Comparison of ENCODE assay signal across 20 cellular contexts in the genomic region with DNA sequence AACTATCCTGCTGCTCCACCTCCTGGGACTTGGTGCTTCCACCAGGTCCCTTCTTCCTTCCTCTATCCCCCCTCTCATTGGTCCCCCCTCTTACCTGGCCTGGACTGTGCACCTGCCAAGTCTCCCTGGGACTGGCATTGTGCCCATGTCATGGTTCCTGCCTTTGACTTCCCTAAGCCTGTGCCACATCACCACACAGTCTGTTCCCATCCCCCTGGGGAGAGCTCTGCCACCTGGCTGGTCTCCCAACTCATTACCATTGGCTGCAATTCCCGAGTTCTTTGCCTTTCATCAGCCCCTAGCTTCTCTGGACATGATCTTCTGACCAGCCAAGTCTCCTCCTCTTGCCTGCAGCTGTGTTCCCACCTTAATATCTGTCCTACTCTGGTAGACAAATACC.
DNase-seq lines count a peak whose midpoint lies in the region; ATAC-seq and TF ChIP-seq lines count a peak whose summit lies in the region.
"Had no signal": no experiment of that assay in that cellular context is flagged by ENCODE, and none has a peak within 500 bp of the region (broad histone marks: within the 10 kb centered on the region; RNA-seq: fewer than 3 reads in every experiment).

No MANE protein-coding gene starts in this region.

- H2AK5ac ChIP-seq in neuronal stem cell (ENCODE audit: low read depth, low read length), result peak overlapping the region; percentile 65

- H2BK120ac ChIP-seq in neuronal stem cell (ENCODE audit: low read depth, low read length), result no peak overlapping the region

- BruUV-seq in PC-3 (replicated peaks; lab: Mats Ljungman, UMichigan), result no TSS peak

- H3K27ac Mint-ChIP-seq in endodermal cell, result peak overlapping the region; percentile 5
- H3K27ac Mint-ChIP-seq: activated CD8-positive, alpha-beta T cell treated with anti-CD3 and anti-CD28 coated beads for 36 hours; activated naive CD8-positive, alpha-beta T cell treated with anti-CD3 and anti-CD28 coated beads, Interleukin-2, amount 50 U/mL, for 24 hours; B cell; GM23338 had no signal

- no peak for TF ChIP-seq CTCF in endodermal cell (conservative IDR thresholded peaks at IDR 0.05)
- no peak for TF ChIP-seq CTCF in GM13976 (IDR thresholded peaks at IDR 0.05; ENCODE audit: borderline replicate concordance, control extremely low read depth, extremely low read depth, insufficient read depth, missing control alignments)
- TF ChIP-seq CTCF in PC-3 (conservative IDR thresholded peaks at IDR 0.05; ENCODE audit: low read depth, low read length), result no peak

- no peaks in the 10 kb centered on the region for H4K20me1 ChIP-seq in PC-3 (ENCODE audit: low read length)

- H3K4ac ChIP-seq in neuronal stem cell (ENCODE audit: low read length), result no peak overlapping the region

- no peaks in the 10 kb centered on the region for H3K9me2 ChIP-seq in PC-3 (replicated peaks; ENCODE audit: low read length)

- H3K79me1 ChIP-seq in neuronal stem cell (ENCODE audit: low read depth, low read length), result no peaks in the 10 kb centered on the region

- H3F3A ChIP-seq in PC-3 (ENCODE audit: low read length, unreplicated experiment), result no peaks in the 10 kb centered on the region

- H2AFZ ChIP-seq in neuronal stem cell (ENCODE audit: low read length), result no peak overlapping the region
- H2AFZ ChIP-seq in PC-3 (ENCODE audit: low read length), result no peak overlapping the region

- H3K4me3 Mint-ChIP-seq in endodermal cell, result no peak overlapping the region
- H3K4me3 Mint-ChIP-seq: activated CD8-positive, alpha-beta T cell treated with anti-CD3 and anti-CD28 coated beads for 36 hours; activated naive CD8-positive, alpha-beta T cell treated with anti-CD3 and anti-CD28 coated beads, Interleukin-2, amount 50 U/mL, for 24 hours; B cell; central memory CD8-positive, alpha-beta T cell; GM23338; nephron progenitor cell had no signal

- no peak overlapping the region for H3K23ac ChIP-seq in neuronal stem cell (ENCODE audit: low read depth, low read length, poor library complexity)

- no peak overlapping the region for H3K9ac ChIP-seq in endodermal cell (ENCODE audit: extremely low read depth, low read length, poor library complexity, severe bottlenecking)
- no peak overlapping the region for H3K9ac ChIP-seq in neuronal stem cell (ENCODE audit: low read depth, low read length, poor library complexity)
- H3K9ac ChIP-seq in PC-3 (ENCODE audit: low read length), result no peak overlapping the region

- no peak overlapping the region for H2BK12ac ChIP-seq in neuronal stem cell (ENCODE audit: low read length)

- no peak overlapping the region for H2BK5ac ChIP-seq in neuronal stem cell (ENCODE audit: low read length)

- H3K27me3 ChIP-seq in endodermal cell (ENCODE audit: control insufficient read depth, insufficient read depth, low read length, poor library complexity, severe bottlenecking) (no peaks in the 10 kb centered on the region), neuronal stem cell (ENCODE audit: control insufficient read depth in 3 of 3, insufficient read depth in 3 of 3, low read depth in 1 of 3, low read length in 3 of 3) (no peaks in the 10 kb centered on the region), PC-3 (ENCODE audit: low read length) (no peaks in the 10 kb centered on the region)

- no peaks in the 10 kb centered on the region for H3K27me3 Mint-ChIP-seq in endodermal cell (ENCODE audit: insufficient read depth)

- H3K36me3 Mint-ChIP-seq in endodermal cell (ENCODE audit: low read depth), result no peaks in the 10 kb centered on the region

- peaks cover 2% of the 10 kb centered on the region for H3K9me3 Mint-ChIP-seq in endodermal cell
- H3K9me3 Mint-ChIP-seq: activated CD8-positive, alpha-beta T cell treated with anti-CD3 and anti-CD28 coated beads for 36 hours; activated naive CD8-positive, alpha-beta T cell treated with anti-CD3 and anti-CD28 coated beads, Interleukin-2, amount 50 U/mL, for 24 hours; central memory CD8-positive, alpha-beta T cell; GM23338 had no signal

- no peak overlapping the region for H3K18ac ChIP-seq in neuronal stem cell (ENCODE audit: low read length)

- WGBS in endodermal cell (ENCODE audit: insufficient coverage in 1 of 2, insufficient read length in 1 of 2), 2 experiments, result 88 to 100% methylated on average over 1 of the region's 1 CpG
- WGBS in neuronal stem cell (ENCODE audit: extremely low coverage in 2 of 2, insufficient read length in 2 of 2, insufficient replicate concordance in 1 of 2), 2 donors, result no CpG with 5 or more reads among the region's 1 CpG

- no peak overlapping the region for H3K4me3 ChIP-seq in endodermal cell (ENCODE audit: low read length)
- no peak overlapping the region for H3K4me3 ChIP-seq in neuronal stem cell (ENCODE audit: low read length in 2 of 2)
- no peak overlapping the region for H3K4me3 ChIP-seq in PC-3 (ENCODE audit: low read length)
- H3K4me3 ChIP-seq: GM23338 had no signal

- no peak for ATAC-seq in HG03571 (IDR thresholded peaks at IDR 0.05; ENCODE audit: unreplicated experiment)
- no peak for ATAC-seq in PC-3
- ATAC-seq: activated CD8-positive, alpha-beta T cell treated with anti-CD3 and anti-CD28 coated beads for 36 hours; activated naive CD8-positive, alpha-beta T cell treated with anti-CD3 and anti-CD28 coated beads, Interleukin-2, amount 50 U/mL, for 24 hours; GM23338; Panc1 had no signal

- H4K8ac ChIP-seq in neuronal stem cell (ENCODE audit: low read depth, low read length), result no peak overlapping the region

- H3K4me1 ChIP-seq in endodermal cell (ENCODE audit: control insufficient read depth, insufficient read depth, low read length), result peaks cover 1% of the 10 kb centered on the region
- H3K4me1 ChIP-seq in neuronal stem cell (ENCODE audit: control insufficient read depth in 2 of 2, insufficient read depth in 1 of 2, low read depth in 1 of 2, low read length in 2 of 2), result peaks cover 0 to 6% of the 10 kb centered on the region in 2 donors
- H3K4me1 ChIP-seq in PC-3 (ENCODE audit: insufficient read depth, low read length), result no peaks in the 10 kb centered on the region

- H3K4me2 ChIP-seq in neuronal stem cell (ENCODE audit: insufficient read depth, low read length, poor library complexity, severe bottlenecking), result no peak overlapping the region
- no peak overlapping the region for H3K4me2 ChIP-seq in PC-3 (ENCODE audit: low read length)
- H3K4me2 ChIP-seq: GM23338 had no signal

- no peaks in the 10 kb centered on the region for H3K9me3 ChIP-seq in endodermal cell (ENCODE audit: control insufficient read depth, low read length)
- no peaks in the 10 kb centered on the region for H3K9me3 ChIP-seq in neuronal stem cell (replicated peaks in 1 of 2; ENCODE audit: control insufficient read depth in 2 of 2, insufficient read depth in 1 of 2, low read depth in 1 of 2, low read length in 2 of 2)
- H3K9me3 ChIP-seq in PC-3 (ENCODE audit: low read length), result no peaks in the 10 kb centered on the region

- in situ Hi-C loops in GM13976 (cut with MboI; ENCODE audit: low sequenced_read_pairs, unreplicated experiment), result no loop called here

- H3K79me2 ChIP-seq in PC-3 (ENCODE audit: low read length), result no peaks in the 10 kb centered on the region

- intact Hi-C loops in PC-3 (cut with micrococcal nuclease), result no loop called here

- H2BK15ac ChIP-seq in neuronal stem cell (ENCODE audit: low read length), result no peak overlapping the region

- peaks cover 16% of the 10 kb centered on the region for H3K4me1 Mint-ChIP-seq in endodermal cell
- H3K4me1 Mint-ChIP-seq: B cell; central memory CD8-positive, alpha-beta T cell; GM23338 had no signal

- DNase-seq in DMS153 treated with DMSO at 0.1 percent for 48 hours (lab: John Stamatoyannopoulos, UW; ENCODE audit: unreplicated experiment) (peak; percentile 62), NCI-H2029 (lab: John Stamatoyannopoulos, UW) (peak; percentile 82), endodermal cell (no peak), neuronal stem cell (ENCODE audit: low spot score) (no peak), GM13976 (ENCODE audit: low spot score) (no peak), HPDE6-E6E7 (ENCODE audit: extremely low spot score) (no peak), PC-3 (no peak)
- DNase-seq: activated CD8-positive, alpha-beta T cell treated with anti-CD3 and anti-CD28 coated beads for 36 hours; activated naive CD8-positive, alpha-beta T cell treated with anti-CD3 and anti-CD28 coated beads, Interleukin-2, amount 50 U/mL, for 24 hours; DND-41; NCI-H446 treated with DMSO at 0.1 percent for 48 hours; nephron progenitor cell; retina; SW 1271 had no signal

- H3K27ac ChIP-seq in endodermal cell (ENCODE audit: low read depth, low read length) (no peak overlapping the region), neuronal stem cell (replicated peaks; ENCODE audit: low read length) (no peak overlapping the region), PC-3 (ENCODE audit: low read length) (no peak overlapping the region)
- H3K27ac ChIP-seq: VCaP had no signal

- CTCF ChIA-PET in PC-3 (lab: Charles Lee), result no interaction called here

- POLR2A ChIA-PET in PC-3 (lab: Charles Lee; ENCODE audit: unreplicated experiment), result no interaction called here

- H3K36me3 ChIP-seq in endodermal cell (ENCODE audit: control insufficient read depth, insufficient read depth, low read length) (no peaks in the 10 kb centered on the region), neuronal stem cell (replicated peaks in 1 of 2; ENCODE audit: control insufficient read depth in 2 of 2, insufficient read depth in 2 of 2, low read length in 2 of 2) (no peaks in the 10 kb centered on the region), PC-3 (ENCODE audit: low read depth, low read length) (no peaks in the 10 kb centered on the region)

- H3K14ac ChIP-seq in neuronal stem cell (ENCODE audit: low read length), result no peak overlapping the region

- H4K91ac ChIP-seq in neuronal stem cell (ENCODE audit: low read depth, low read length, poor library complexity), result no peak overlapping the region

Comparison
In these comparisons a context has a peak if more than half of its experiments do, and no peak if none do; other contexts are left out.
1. DNase-seq: peak in DMS153 treated with DMSO at 0.1 percent for 48 hours (single experiment) and NCI-H2029 (single experiment); none in endodermal cell (single experiment), neuronal stem cell (single experiment), GM13976 (single experiment), HPDE6-E6E7 (single experiment) and PC-3 (single experiment).